ENCODE assay signal across 1 cellular context in genomic region chr3:45033799-45034198, GRCh38.
TF ChIP-seq lines count a peak whose summit lies in the region.

No MANE protein-coding gene starts in this region.

TF ChIP-seq in K562, 482 proteins besides CTCF, POLR2A, EP300 and RAD21:
- TF ChIP-seq USF1 (CRISPR knock-in tag; IDR thresholded peaks at IDR 0.05) (0 out of 2 replicates have a peak, but pooled peaks have one; percentile 7), XRCC5 (IDR thresholded peaks at IDR 0.05; ENCODE audit: low read depth, low read length) (no peak)
TF ChIP-seq in K562: peak in this region for 1.
